24 cellular contexts compared by ENCODE assay signal in genomic region chr5:96857454-96857853, GRCh38. TPM values are rescaled to one million over a fixed set of nuclear protein-coding genes. Genes with fewer than 3 reads are reported as not detected.
"Had no signal": no experiment of that assay in that cellular context is flagged by ENCODE, and none has a peak within 500 bp of the region (broad histone marks: within the 10 kb centered on the region; RNA-seq: fewer than 3 reads in every experiment).

No MANE protein-coding gene starts in this region.

- H3K9me3 Mint-ChIP-seq: activated naive CD4-positive, alpha-beta T cell treated with anti-CD3 and anti-CD28 coated beads, Interleukin-2, amount 50 U/mL, for 24 hours; WTC11 had no signal

- ATAC-seq: activated CD8-positive, alpha-beta T cell treated with anti-CD3 and anti-CD28 coated beads, Interleukin-2, amount 10 ng/mL, durations not matched to agents 7 days and 5 days; Panc1; WTC11 had no signal

- H3K4me3 ChIP-seq: cardiac muscle cell, SJCRH30 had no signal

- H3K9me3 ChIP-seq: SJCRH30, SK-N-SH had no signal

- H3K27ac Mint-ChIP-seq: activated CD8-positive, alpha-beta T cell treated with anti-CD3 and anti-CD28 coated beads, Interleukin-2, amount 10 ng/mL, durations not matched to agents 7 days and 5 days; activated naive CD4-positive, alpha-beta T cell treated with anti-CD3 and anti-CD28 coated beads, Interleukin-2, amount 50 U/mL, for 24 hours; WTC11 had no signal

- H3K9ac ChIP-seq: SK-N-SH had no signal

- H3K27ac ChIP-seq: brain microvascular endothelial cell, cardiac muscle cell, SJCRH30 had no signal

- H3K36me3 Mint-ChIP-seq: activated naive CD4-positive, alpha-beta T cell treated with anti-CD3 and anti-CD28 coated beads, Interleukin-2, amount 50 U/mL, for 24 hours; WTC11 had no signal

- H3K27me3 ChIP-seq: brain microvascular endothelial cell, cardiac muscle cell, SJCRH30 had no signal

- H3K9me2 ChIP-seq: SK-N-SH had no signal

- DNase-seq: activated CD4-positive, alpha-beta T cell treated with anti-CD3 and anti-CD28 coated beads for 48 hours; activated CD4-positive, alpha-beta T cell treated with anti-CD3 and anti-CD28 coated beads, Interleukin-2, amount 50 U/mL, for 4 hours; activated CD4-positive, CD25-positive, alpha-beta regulatory T cell treated with anti-CD3 and anti-CD28 coated beads, Interleukin-2, amount 50 U/mL, for 72 hours; activated CD8-positive, alpha-beta memory T cell treated with anti-CD3 and anti-CD28 coated beads, Interleukin-2, amount 50 U/mL, for 48 hours; activated CD8-positive, alpha-beta T cell treated with anti-CD3 and anti-CD28 coated beads, Interleukin-2, amount 10 ng/mL, durations not matched to agents 7 days and 5 days; activated naive CD4-positive, alpha-beta T cell; activated T-cell treated with anti-CD3 and anti-CD28 coated beads, Interleukin-2, amount 50 U/mL, for 1 hour; brain microvascular endothelial cell; MM.1S; NCI-H1048; NCI-H187 treated with DMSO at 0.1 percent for 48 hours; NCI-H2171 treated with DMSO at 0.1 percent for 48 hours; NCI-H226; NCI-H82; NK-92 treated with Interleukin-12 subunit alpha and Interleukin-12 subunit beta, amount 100 ng/mL, for 24 hours; Right ventricle myocardium superior; RPMI8226; SJCRH30; SK-N-SH; T-helper 9 cell had no signal

- H3K4me2 ChIP-seq: SK-N-SH had no signal

- H3K36me3 ChIP-seq: brain microvascular endothelial cell, cardiac muscle cell, SJCRH30 had no signal

- H3K4me3 Mint-ChIP-seq: activated CD8-positive, alpha-beta T cell treated with anti-CD3 and anti-CD28 coated beads, Interleukin-2, amount 10 ng/mL, durations not matched to agents 7 days and 5 days; activated naive CD4-positive, alpha-beta T cell treated with anti-CD3 and anti-CD28 coated beads, Interleukin-2, amount 50 U/mL, for 24 hours; WTC11 had no signal

- H3K4me1 Mint-ChIP-seq: WTC11 had no signal

- H3K27me3 Mint-ChIP-seq: activated naive CD4-positive, alpha-beta T cell treated with anti-CD3 and anti-CD28 coated beads, Interleukin-2, amount 50 U/mL, for 24 hours had no signal

RNA-seq across cellular contexts. Expression of gene ERAP2, which starts 18.8 kb away (rescaled TPM):
- total RNA-seq: cardiac muscle cell had no signal
